Comparison of ENCODE assay signal across 33 cellular contexts in the genomic region with DNA sequence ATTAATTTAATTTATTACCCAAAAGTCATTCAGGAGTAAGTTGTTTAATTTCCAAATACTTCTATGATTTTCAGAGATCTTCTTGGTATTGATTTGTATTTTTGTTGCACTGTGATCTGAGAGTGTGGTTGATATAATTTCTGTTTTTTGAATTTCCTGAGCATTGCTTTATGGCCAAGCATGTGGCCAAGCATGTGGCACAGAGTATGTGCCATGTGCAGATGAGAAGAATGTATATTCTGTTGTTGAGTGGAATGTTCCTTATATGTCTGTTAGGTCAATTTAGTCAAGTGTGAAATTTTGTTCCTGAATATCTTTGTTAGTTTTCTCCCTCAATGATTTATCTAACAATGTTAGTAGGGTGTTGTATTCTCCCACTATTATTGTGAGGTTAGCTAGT. TPM values are rescaled to one million over a fixed set of nuclear protein-coding genes. Genes with fewer than 3 reads are reported as not detected.
"Had no signal": no experiment of that assay in that cellular context is flagged by ENCODE, and none has a peak within 500 bp of the region (broad histone marks: within the 10 kb centered on the region; RNA-seq: fewer than 3 reads in every experiment).

No MANE protein-coding gene starts in this region.

- ATAC-seq: naive thymus-derived CD4-positive, alpha-beta T cell; psoas muscle; right cardiac atrium; sciatic nerve; stimulated activated naive B cell treated with anti-CD40 and anti-IgM and Interleukin-4, amounts not matched to agents 10 μg/mL and 1 μg/mL and 100 μg/mL, for 72 hours; upper lobe of right lung had no signal

- H3K4me1 ChIP-seq: neural progenitor cell, parathyroid adenoma, psoas muscle, suprapubic skin, testis, tibial artery, transverse colon, upper lobe of right lung, uterus had no signal

- H3K9ac ChIP-seq: neural progenitor cell, parathyroid adenoma had no signal

- H2AFZ ChIP-seq: neural progenitor cell, parathyroid adenoma had no signal

- H3K4me3 Mint-ChIP-seq: naive thymus-derived CD4-positive, alpha-beta T cell; nephron; neural progenitor cell; stimulated activated naive B cell treated with anti-CD40 and anti-IgM and Interleukin-4, amounts not matched to agents 10 μg/mL and 1 μg/mL and 100 μg/mL, for 72 hours; stimulated activated naive CD8-positive, alpha-beta T cell treated with anti-CD3 and anti-CD28 coated beads, Interleukin-15, Interleukin-2, amounts not matched to agents 100 ng/mL and 50 ng/mL, for 24 hours; type B pancreatic cell had no signal

- H3K27me3 ChIP-seq: neural progenitor cell, ovary, spleen, suprapubic skin, testis, tibial artery, transverse colon, upper lobe of right lung, uterus had no signal

- H3K27me3 Mint-ChIP-seq: progenitor cell of endocrine pancreas had no signal

- H3K9me3 ChIP-seq: ovary, psoas muscle, suprapubic skin, testis, upper lobe of right lung, uterus had no signal

- H3K4me2 ChIP-seq: neural progenitor cell, smooth muscle cell had no signal

- H3K4me3 ChIP-seq: neural progenitor cell, ovary, psoas muscle, skin epidermis, smooth muscle cell, spleen, suprapubic skin, testis, tibial artery, transverse colon, upper lobe of right lung, uterus had no signal

- H3K27ac ChIP-seq: neural progenitor cell, ovary, parathyroid adenoma, psoas muscle, skin epidermis, spleen, suprapubic skin, testis, tibial artery, transverse colon, upper lobe of right lung, uterus had no signal

- H3K27ac Mint-ChIP-seq: naive thymus-derived CD4-positive, alpha-beta T cell; nephron; neural progenitor cell; progenitor cell of endocrine pancreas; stimulated activated naive B cell treated with anti-CD40 and anti-IgM and Interleukin-4, amounts not matched to agents 10 μg/mL and 1 μg/mL and 100 μg/mL, for 72 hours; stimulated activated naive CD8-positive, alpha-beta T cell treated with anti-CD3 and anti-CD28 coated beads, Interleukin-15, Interleukin-2, amounts not matched to agents 100 ng/mL and 50 ng/mL, for 24 hours; type B pancreatic cell had no signal

- H3K4me1 Mint-ChIP-seq: nephron; neural progenitor cell; stimulated activated naive B cell treated with anti-CD40 and anti-IgM and Interleukin-4, amounts not matched to agents 10 μg/mL and 1 μg/mL and 100 μg/mL, for 72 hours had no signal

- H3K36me3 ChIP-seq: neural progenitor cell, ovary, spleen, suprapubic skin, tibial artery, transverse colon, upper lobe of right lung, uterus had no signal

- DNase-seq: naive thymus-derived CD4-positive, alpha-beta T cell; occipital lobe; ovary; posterior cingulate gyrus; psoas muscle; right cardiac atrium; spleen; stimulated activated CD4-positive, alpha-beta T cell treated with anti-CD3 and anti-CD28 coated beads, Interleukin-12 subunit alpha, Interleukin-12 subunit beta, amount 100 ng/mL, for 4 hours; stimulated activated CD4-positive, alpha-beta T cell treated with anti-CD3 and anti-CD28 coated beads, Interleukin-1b, Interleukin-23, amount 100 ng/mL, for 48 hours; stimulated activated CD4-positive, alpha-beta T cell treated with anti-CD3 and anti-CD28 coated beads, Interleukin-4, amount 100 ng/mL, for 1 hour; stimulated activated CD4-positive, alpha-beta T cell treated with anti-CD3 and anti-CD28 coated beads, Interleukin-4, amount 100 ng/mL, for 4 hours; stimulated activated CD8-positive, alpha-beta memory T cell treated with anti-CD3 and anti-CD28 coated beads, Interleukin-4, amount 100 ng/mL, for 48 hours; stimulated activated naive B cell treated with anti-CD40 and anti-IgM and Interleukin-4, amounts not matched to agents 10 μg/mL and 1 μg/mL and 100 μg/mL, for 72 hours; stimulated activated naive CD4-positive, alpha-beta T cell treated with Interleukin-2 at 50 U/mL for 16 hours; substantia nigra; testis; tibial artery; transverse colon; upper lobe of right lung; uterus had no signal

- H3K36me3 Mint-ChIP-seq: neural progenitor cell, type B pancreatic cell had no signal

- H3K79me2 ChIP-seq: parathyroid adenoma had no signal

RNA-seq across cellular contexts. Expression of a gene that starts 25.3 kb away (rescaled TPM):
- polyA plus RNA-seq: neural cell had no signal

RNA-seq across cellular contexts. Expression of a gene that starts 53.0 kb away (rescaled TPM):
- total RNA-seq: occipital lobe, osteoblast, progenitor cell of endocrine pancreas, renal cortical epithelial cell had no signal
- polyA plus RNA-seq: neural cell, smooth muscle cell had no signal
